In the genomic region with DNA sequence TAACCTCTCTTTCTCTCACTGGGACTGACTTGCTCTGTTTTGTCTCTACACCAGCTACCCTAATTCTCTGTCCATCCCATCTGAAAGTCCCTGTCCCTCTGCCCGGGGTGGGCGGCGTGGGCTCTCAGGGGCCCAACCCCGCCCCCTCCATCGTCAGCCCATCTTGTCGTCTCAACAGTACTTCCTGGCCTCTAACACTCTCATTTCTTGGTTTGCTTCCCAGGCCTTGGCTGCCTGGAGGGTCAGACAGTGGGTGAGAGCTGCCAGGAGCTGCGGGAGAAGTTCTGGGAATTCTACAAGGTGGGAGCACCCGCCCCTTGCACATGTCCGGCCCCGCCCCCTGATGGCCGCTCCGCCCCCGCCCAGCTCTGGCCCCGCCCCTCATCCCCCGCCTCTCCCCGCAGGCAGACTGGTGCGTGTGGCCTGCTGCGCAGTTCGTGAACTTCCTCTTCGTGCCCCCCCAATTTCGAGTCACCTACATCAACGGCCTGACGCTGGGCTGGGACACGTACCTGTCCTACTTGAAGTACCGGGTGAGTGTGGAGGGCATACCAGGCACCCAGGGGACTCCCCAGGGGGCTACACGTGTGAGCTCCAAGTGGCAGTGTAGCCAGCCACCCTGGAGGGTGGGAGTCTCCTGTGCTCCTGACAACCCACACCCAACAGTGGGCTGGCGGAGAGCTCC, we compare ENCODE assay signal across 8 cellular contexts. TPM values are rescaled to one million over a fixed set of nuclear protein-coding genes. Genes with fewer than 3 reads are reported as not detected.
A peak's percentile ranks its signal among the peaks of the same experiment; 100 is the strongest.
DNase-seq lines count a peak whose midpoint lies in the region; ATAC-seq and TF ChIP-seq lines count a peak whose summit lies in the region.

No MANE protein-coding gene starts in this region.

- H3K27me3 ChIP-seq in heart left ventricle = no peaks in the 10 kb centered on the region
- H3K27me3 ChIP-seq in right cardiac atrium (ENCODE audit: control insufficient read depth, insufficient read depth) = no peaks in the 10 kb centered on the region

- 39 to 52% (median 51%) methylated on average over 20 to 27 of the region's 27 CpGs for WGBS in heart left ventricle, 4 donors
- WGBS in right cardiac atrium = 34% methylated on average over 27 of the region's 27 CpGs

- H3K4me1 Mint-ChIP-seq in activated CD8-positive, alpha-beta memory T cell treated with anti-CD3 and anti-CD28 coated beads, Interleukin-2, amount 10 ng/mL, durations not matched to agents 7 days and 5 days = peaks cover 28% of the 10 kb centered on the region

- peaks cover 0 to 42% (median 33%) of the 10 kb centered on the region in 9 donors for H3K36me3 ChIP-seq in heart left ventricle

- H3K4me3 ChIP-seq in heart left ventricle (peak overlapping the region in 4 of 12 donors; percentile 64 to 98 (median 84)), right cardiac atrium (ENCODE audit: low read length) (no peak overlapping the region)

- no peaks in the 10 kb centered on the region for H3K9me3 Mint-ChIP-seq in activated CD8-positive, alpha-beta memory T cell treated with anti-CD3 and anti-CD28 coated beads, Interleukin-2, amount 10 ng/mL, durations not matched to agents 7 days and 5 days (ENCODE audit: low read depth)

- intact Hi-C loops in left cardiac atrium (cut with DNase I) (no loop called here), heart left ventricle (cut with DNase I) (loop anchor here in 2 of 10 donors (5.0 to 10.0 kb wide), 2 partner anchors 58 to 130 kb away; a partner anchor contains a TSS), right cardiac atrium (cut with DNase I) (no loop called here)

- TF ChIP-seq CTCF in heart left ventricle (IDR thresholded peaks at IDR 0.05) = no peak

- peak overlapping the region; percentile 36 for H3K27ac Mint-ChIP-seq in activated CD8-positive, alpha-beta memory T cell treated with anti-CD3 and anti-CD28 coated beads, Interleukin-2, amount 10 ng/mL, durations not matched to agents 7 days and 5 days

- H3K4me1 ChIP-seq in heart left ventricle = peaks cover 0 to 25% (median 14%) of the 10 kb centered on the region in 12 donors
- no peaks in the 10 kb centered on the region for H3K4me1 ChIP-seq in right cardiac atrium (ENCODE audit: control insufficient read depth, insufficient read depth, low read length)

- peak overlapping the region; percentile 82 for H3K4me3 Mint-ChIP-seq in activated CD8-positive, alpha-beta memory T cell treated with anti-CD3 and anti-CD28 coated beads, Interleukin-2, amount 10 ng/mL, durations not matched to agents 7 days and 5 days

- peak overlapping the region in 3 of 12 donors; percentile 15 to 96 (median 30) for H3K27ac ChIP-seq in heart left ventricle
- H3K27ac ChIP-seq in right cardiac atrium (ENCODE audit: low read length) = no peak overlapping the region

- H3K27me3 Mint-ChIP-seq in activated CD8-positive, alpha-beta memory T cell treated with anti-CD3 and anti-CD28 coated beads, Interleukin-2, amount 10 ng/mL, durations not matched to agents 7 days and 5 days = peaks cover 3% of the 10 kb centered on the region

- CTCF ChIA-PET in activated CD8-positive, alpha-beta memory T cell treated with anti-CD3 and anti-CD28 coated beads, Interleukin-2, amount 10 ng/mL, durations not matched to agents 7 days and 5 days (lab: Charles Lee) = interaction anchor here (0.5 to 4.7 kb wide), 6 partner anchors 10 to 194 kb away, joined by 3 to 50 read pairs (median 4); a partner anchor contains a TSS

- DNase-seq in left cardiac atrium (peak; percentile 51), heart left ventricle (no peak), right cardiac atrium (peak; percentile 46 to 76 (median 75)), cerebellar cortex (ENCODE audit: low spot score) (no peak), NCI-H146 (lab: John Stamatoyannopoulos, UW) (no peak)
- DNase-seq in activated CD8-positive, alpha-beta memory T cell treated with anti-CD3 and anti-CD28 coated beads, Interleukin-2, amount 10 ng/mL, durations not matched to agents 7 days and 5 days = no peak
- peak; percentile 63 for DNase-seq in stimulated activated CD8-positive, alpha-beta memory T cell treated with anti-CD3 and anti-CD28 coated beads, Interleukin-4, amount 100 ng/mL, for 48 hours

- ATAC-seq in left cardiac atrium = no peak
- no peak for ATAC-seq in heart left ventricle
- ATAC-seq in activated CD8-positive, alpha-beta memory T cell treated with anti-CD3 and anti-CD28 coated beads, Interleukin-2, amount 10 ng/mL, durations not matched to agents 7 days and 5 days = no peak
- peak in 1 of 2 donors; percentile 2 for ATAC-seq in right cardiac atrium
- ATAC-seq in GM18873 (IDR thresholded peaks at IDR 0.05; ENCODE audit: low FRiP score, unreplicated experiment) = no peak

- H3K9me3 ChIP-seq in heart left ventricle (no peaks in the 10 kb centered on the region), right cardiac atrium (ENCODE audit: control insufficient read depth, low read length) (no peaks in the 10 kb centered on the region)

- no peak for TF ChIP-seq POLR2A in heart left ventricle (IDR thresholded peaks at IDR 0.05)

- H3K36me3 Mint-ChIP-seq in activated CD8-positive, alpha-beta memory T cell treated with anti-CD3 and anti-CD28 coated beads, Interleukin-2, amount 10 ng/mL, durations not matched to agents 7 days and 5 days = peaks cover 7% of the 10 kb centered on the region

RNA-seq across cellular contexts. Expression of a gene that starts 1.7 kb away (rescaled TPM):
- total RNA-seq in left cardiac atrium = 10 to 100 TPM in 1 of 2 donors, 1 to 10 TPM in 1; 8.7 to 13.4 TPM
- total RNA-seq in heart left ventricle = 10 to 100 TPM; 10.6 to 37.4 (median 14.8) TPM
- 10 to 100 TPM; 24.7 to 59.3 TPM for polyA plus RNA-seq in heart left ventricle
- total RNA-seq in activated CD8-positive, alpha-beta memory T cell treated with anti-CD3 and anti-CD28 coated beads, Interleukin-2, amount 10 ng/mL, durations not matched to agents 7 days and 5 days = 10 to 100 TPM in 1 of 2 experiments, 1 to 10 TPM in 1; 8.2 to 12.9 TPM
- 10 to 100 TPM in 2 of 4 donors, 1 to 10 TPM in 2; 8.0 to 12.0 (median 10.0) TPM for total RNA-seq in right cardiac atrium
- 19.5 TPM for polyA plus RNA-seq in right cardiac atrium

RNA-seq across cellular contexts. Expression of a gene that starts 9.1 kb away (rescaled TPM):
- total RNA-seq in left cardiac atrium = 10 to 100 TPM; 23.8 to 29.2 TPM
- 10 to 100 TPM in 8 of 9 donors, 1 to 10 TPM in 1; 6.9 to 39.2 (median 31.5) TPM for total RNA-seq in heart left ventricle
- polyA plus RNA-seq in heart left ventricle = 10 to 100 TPM; 17.2 to 20.1 TPM
- 1 to 10 TPM; 3.5 to 3.7 TPM for total RNA-seq in activated CD8-positive, alpha-beta memory T cell treated with anti-CD3 and anti-CD28 coated beads, Interleukin-2, amount 10 ng/mL, durations not matched to agents 7 days and 5 days
- total RNA-seq in right cardiac atrium = 10 to 100 TPM; 23.1 to 41.5 (median 29.5) TPM
- polyA plus RNA-seq in right cardiac atrium = 29.1 TPM

RNA-seq across cellular contexts. Expression of a gene that starts 21.1 kb away (rescaled TPM):
- total RNA-seq in left cardiac atrium (10 to 100 TPM; 43.7 to 68.9 TPM), heart left ventricle (100 to 1,000 TPM in 2 of 9 donors, 10 to 100 TPM in 4, 1 to 10 TPM in 3; 9.0 to 455 (median 15.2) TPM), right cardiac atrium (10 to 100 TPM; 21.8 to 47.4 (median 35.9) TPM)
- polyA plus RNA-seq in heart left ventricle (10 to 100 TPM in 1 of 2 donors, 1 to 10 TPM in 1; 8.9 to 27.1 TPM), right cardiac atrium (10.1 TPM)
- 10 to 100 TPM; 57.1 to 66.2 TPM for total RNA-seq in activated CD8-positive, alpha-beta memory T cell treated with anti-CD3 and anti-CD28 coated beads, Interleukin-2, amount 10 ng/mL, durations not matched to agents 7 days and 5 days

RNA-seq across cellular contexts. Expression of a gene that starts 31.5 kb away (rescaled TPM):
- total RNA-seq in left cardiac atrium (under 1 TPM in 1 of 2 donors, not detected in 1; 0.55 TPM), heart left ventricle (1 to 10 TPM in 5 of 9 donors, under 1 TPM in 3, not detected in 1; 0.16 to 3.6 (median 1.1) TPM), right cardiac atrium (1 to 10 TPM in 2 of 4 donors, under 1 TPM in 2; 0.47 to 1.6 (median 0.97) TPM)
- polyA plus RNA-seq in heart left ventricle (1 to 10 TPM in 1 of 2 donors, under 1 TPM in 1; 0.82 to 4.6 TPM), right cardiac atrium (2.8 TPM)
- total RNA-seq in activated CD8-positive, alpha-beta memory T cell treated with anti-CD3 and anti-CD28 coated beads, Interleukin-2, amount 10 ng/mL, durations not matched to agents 7 days and 5 days = under 1 TPM; 0.14 to 0.23 TPM

RNA-seq across cellular contexts. Expression of a gene that starts 41.7 kb away (rescaled TPM):
- 10 to 100 TPM; 22.1 to 24.5 TPM for total RNA-seq in left cardiac atrium
- total RNA-seq in heart left ventricle = 10 to 100 TPM; 17.9 to 28.6 (median 24.6) TPM
- 1 to 10 TPM; 4.0 to 7.1 TPM for polyA plus RNA-seq in heart left ventricle
- total RNA-seq in activated CD8-positive, alpha-beta memory T cell treated with anti-CD3 and anti-CD28 coated beads, Interleukin-2, amount 10 ng/mL, durations not matched to agents 7 days and 5 days = 10 to 100 TPM in 1 of 2 experiments, 1 to 10 TPM in 1; 8.0 to 11.2 TPM
- 10 to 100 TPM; 21.3 to 30.1 (median 26.4) TPM for total RNA-seq in right cardiac atrium
- 7.1 TPM for polyA plus RNA-seq in right cardiac atrium

Comparison
In these comparisons a context has a peak if more than half of its experiments do, and no peak if none do; other contexts are left out.
1. DNase-seq: peak in left cardiac atrium (single experiment), right cardiac atrium (3 of 3) and stimulated activated CD8-positive, alpha-beta memory T cell treated with anti-CD3 and anti-CD28 coated beads, Interleukin-4, amount 100 ng/mL, for 48 hours (single experiment); none in heart left ventricle (0 of 5), activated CD8-positive, alpha-beta memory T cell treated with anti-CD3 and anti-CD28 coated beads, Interleukin-2, amount 10 ng/mL, durations not matched to agents 7 days and 5 days (single experiment), cerebellar cortex (single experiment) and NCI-H146 (single experiment).